9 cellular contexts compared by ENCODE assay signal in the genomic region with DNA sequence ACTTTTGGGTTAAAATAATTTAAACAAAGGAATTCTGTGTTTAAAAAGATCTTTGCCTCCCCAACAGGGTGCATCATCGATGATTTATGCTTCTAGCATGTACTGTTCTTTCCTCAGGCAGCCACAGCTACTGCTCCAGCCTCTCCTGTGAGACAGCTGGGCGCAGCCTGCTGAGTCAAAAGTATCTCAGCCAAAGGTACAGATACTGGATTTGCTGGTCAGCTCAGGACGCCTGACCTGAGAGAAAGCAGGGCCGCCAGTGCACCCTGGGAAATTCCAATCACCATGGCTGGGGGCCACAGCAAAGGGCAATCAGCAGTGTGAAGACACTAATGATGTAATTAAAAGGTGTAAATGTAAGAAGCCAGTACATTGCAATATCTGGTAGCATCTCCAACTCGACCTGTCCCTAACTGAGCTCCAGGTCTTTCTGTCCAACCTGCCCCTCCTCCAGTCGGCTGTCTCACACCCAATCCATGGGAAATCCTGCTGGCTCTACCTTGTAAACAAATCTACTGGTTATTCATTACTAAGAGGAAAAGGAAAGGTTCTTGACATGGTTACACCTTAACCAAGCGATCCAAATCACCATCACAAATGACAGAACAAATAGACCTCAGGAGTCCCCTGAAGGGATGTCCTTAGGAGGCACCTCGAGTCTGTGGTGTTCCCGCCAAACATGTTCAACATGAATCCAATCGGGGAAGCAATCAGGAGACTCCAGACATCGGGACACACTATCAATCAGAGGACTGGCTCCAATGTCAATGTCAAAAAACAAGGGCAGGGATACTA. TPM values are rescaled to one million over a fixed set of nuclear protein-coding genes. Genes with fewer than 3 reads are reported as not detected.
A peak's percentile ranks its signal among the peaks of the same experiment; 100 is the strongest.
DNase-seq lines count a peak whose midpoint lies in the region; ATAC-seq and TF ChIP-seq lines count a peak whose summit lies in the region.
"Had no signal": no experiment of that assay in that cellular context is flagged by ENCODE, and none has a peak within 500 bp of the region (broad histone marks: within the 10 kb centered on the region; RNA-seq: fewer than 3 reads in every experiment).

No MANE protein-coding gene starts in this region.

- H3K4me3 ChIP-seq in OCI-LY7 (ENCODE audit: low read depth, low read length, poor library complexity, severe bottlenecking), result no peak overlapping the region

- H3K9me2 ChIP-seq in OCI-LY7 (ENCODE audit: insufficient read depth, low read length), result no peaks in the 10 kb centered on the region

- H3K79me2 ChIP-seq in OCI-LY7 (ENCODE audit: insufficient read depth, low read depth, low read length), result peaks cover 9% of the 10 kb centered on the region; the same call in 1 of the 2 replicates

- no peak overlapping the region for H2AFZ ChIP-seq in OCI-LY7 (ENCODE audit: low read length)

- H3K4me3 Mint-ChIP-seq in T-helper 17 cell (no peak overlapping the region), progenitor cell of endocrine pancreas (ENCODE audit: low read depth) (peak overlapping the region; percentile 55)

- H3K27me3 ChIP-seq in foreskin keratinocyte, result no peaks in the 10 kb centered on the region

- POLR2A ChIA-PET in OCI-LY7 (lab: Charles Lee), result interaction anchor here (0.7 kb wide), 1 partner anchor 77 kb away, joined by 3 read pairs; no protein-coding TSS in a partner anchor

- peaks cover 27% of the 10 kb centered on the region for H3K4me1 ChIP-seq in foreskin keratinocyte
- peaks cover 4% of the 10 kb centered on the region for H3K4me1 ChIP-seq in OCI-LY7 (ENCODE audit: insufficient read depth, low read length, poor library complexity, severe bottlenecking)

- H3K27me3 Mint-ChIP-seq in T-helper 17 cell (no peaks in the 10 kb centered on the region), progenitor cell of endocrine pancreas (no peaks in the 10 kb centered on the region)

- BruUV-seq in OCI-LY7 (replicated peaks; lab: Mats Ljungman, UMichigan), result no TSS peak

- no peak overlapping the region for H3K4me2 ChIP-seq in OCI-LY7 (ENCODE audit: low read length)

- H3K9me3 ChIP-seq in T-helper 17 cell (ENCODE audit: control insufficient read depth, low read length, poor library complexity, severe bottlenecking), result no peaks in the 10 kb centered on the region
- H3K9me3 ChIP-seq in OCI-LY7 (ENCODE audit: low read length), result no peaks in the 10 kb centered on the region

- H3K27ac Mint-ChIP-seq in T-helper 17 cell (peak overlapping the region; percentile 65), progenitor cell of endocrine pancreas (peak overlapping the region; percentile 91)

- ATAC-seq in T-helper 17 cell (no peak), foreskin keratinocyte (peak; percentile 92)

- H3K9me3 Mint-ChIP-seq in progenitor cell of endocrine pancreas (ENCODE audit: low read depth), result no peaks in the 10 kb centered on the region

- in situ Hi-C loops in G401 (cut with HindIII; ENCODE audit: low sequenced_read_pairs), result no loop called here

- intact Hi-C loops in OCI-LY7 (cut with micrococcal nuclease; ENCODE audit: unreplicated experiment), result no loop called here

- peak overlapping the region; percentile 95 for H3K27ac ChIP-seq in foreskin keratinocyte
- H3K27ac ChIP-seq in OCI-LY7 (ENCODE audit: low read depth, low read length, poor library complexity, severe bottlenecking), result no peak overlapping the region

- CTCF ChIA-PET in OCI-LY7 (lab: Charles Lee; ENCODE audit: unreplicated experiment), result no interaction called here

- H3K4me1 Mint-ChIP-seq in T-helper 17 cell, result peaks cover 15% of the 10 kb centered on the region
- H3K4me1 Mint-ChIP-seq in progenitor cell of endocrine pancreas (ENCODE audit: low read depth), result peaks cover 32% of the 10 kb centered on the region

- peaks cover 13% of the 10 kb centered on the region for H3K36me3 ChIP-seq in OCI-LY7 (ENCODE audit: insufficient read depth, low read length)

- DNase-seq in G401 (ENCODE audit: low spot score), result peak; percentile 64
- no peak for DNase-seq in T-helper 17 cell
- DNase-seq in foreskin keratinocyte, result peak; percentile 94 to 98
- DNase-seq in progenitor cell of endocrine pancreas (ENCODE audit: low spot score, unreplicated experiment), result peak; percentile 30
- DNase-seq in OCI-LY7 (ENCODE audit: low spot score), result no peak
- DNase-seq in NCI-H146 (lab: John Stamatoyannopoulos, UW), result no peak
- no peak for DNase-seq in SKM-1 treated with dmso at 0.1 percent for 144 hours (lab: John Stamatoyannopoulos, UW; ENCODE audit: unreplicated experiment)
- no peak for DNase-seq in amygdala (lab: John Stamatoyannopoulos, UW)
- DNase-seq: KBM-7 had no signal

- no peaks in the 10 kb centered on the region for H3K36me3 Mint-ChIP-seq in T-helper 17 cell (ENCODE audit: low read depth)
- no peaks in the 10 kb centered on the region for H3K36me3 Mint-ChIP-seq in progenitor cell of endocrine pancreas (ENCODE audit: insufficient read depth)

- no peaks in the 10 kb centered on the region for H4K20me1 ChIP-seq in OCI-LY7 (ENCODE audit: insufficient read depth, low read length)

- TF ChIP-seq CTCF in foreskin keratinocyte (conservative IDR thresholded peaks at IDR 0.05) (no peak), progenitor cell of endocrine pancreas (IDR thresholded peaks at IDR 0.05; ENCODE audit: unreplicated experiment) (no peak), OCI-LY7 (conservative IDR thresholded peaks at IDR 0.05; ENCODE audit: low read length) (no peak)

RNA-seq across cellular contexts. Expression of a gene that starts 7.3 kb away (rescaled TPM):
- 6.3 and 14.4 TPM in 2 replicates for total RNA-seq in G401 (2014; rRNA removed; shearing (Covaris generic))
- 1 to 10 TPM; 8.3 to 9.4 TPM for total RNA-seq in T-helper 17 cell
- total RNA-seq in foreskin keratinocyte, result 9.4 and 11.4 TPM in 2 replicates
- polyA plus RNA-seq in foreskin keratinocyte, result 7.0 and 7.8 TPM in 2 replicates
- 14.4 and 16.5 TPM in 2 replicates for total RNA-seq in progenitor cell of endocrine pancreas
- total RNA-seq in OCI-LY7 (2014; rRNA removed; shearing (Covaris generic)), result 4.4 and 5.8 TPM in 2 replicates
- 10.6 and 12.0 TPM in 2 replicates for total RNA-seq in OCI-LY7 (2022)

RNA-seq across cellular contexts. Expression of a gene that starts 24.7 kb away (rescaled TPM):
- 0.14 TPM in 1 of 2 replicates, not detected in the other for total RNA-seq in G401 (2014; rRNA removed; shearing (Covaris generic))
- total RNA-seq in T-helper 17 cell (not detected), foreskin keratinocyte (not detected in 2 replicates), progenitor cell of endocrine pancreas (not detected in 2 replicates), OCI-LY7 (2022) (not detected in 2 replicates)
- 0.06 and 0.07 TPM in 2 replicates for polyA plus RNA-seq in foreskin keratinocyte
- total RNA-seq in OCI-LY7 (2014; rRNA removed; shearing (Covaris generic)), result 0.38 TPM in 1 of 2 replicates, not detected in the other

Comparison
In these comparisons a context has a peak if more than half of its experiments do, and no peak if none do; other contexts are left out.
1. DNase-seq: peak in G401 (single experiment), foreskin keratinocyte (2 of 2) and progenitor cell of endocrine pancreas (single experiment); none in T-helper 17 cell (0 of 3), OCI-LY7 (single experiment), NCI-H146 (single experiment), SKM-1 treated with dmso at 0.1 percent for 144 hours (single experiment) and amygdala (0 of 56).